8 cellular contexts compared by ENCODE assay signal in genomic region chr6:85593438-85594196, GRCh38. TPM values are rescaled to one million over a fixed set of nuclear protein-coding genes. Genes with fewer than 3 reads are reported as not detected.
DNase-seq lines count a peak whose midpoint lies in the region; ATAC-seq and TF ChIP-seq lines count a peak whose summit lies in the region.

A gene with protein sequence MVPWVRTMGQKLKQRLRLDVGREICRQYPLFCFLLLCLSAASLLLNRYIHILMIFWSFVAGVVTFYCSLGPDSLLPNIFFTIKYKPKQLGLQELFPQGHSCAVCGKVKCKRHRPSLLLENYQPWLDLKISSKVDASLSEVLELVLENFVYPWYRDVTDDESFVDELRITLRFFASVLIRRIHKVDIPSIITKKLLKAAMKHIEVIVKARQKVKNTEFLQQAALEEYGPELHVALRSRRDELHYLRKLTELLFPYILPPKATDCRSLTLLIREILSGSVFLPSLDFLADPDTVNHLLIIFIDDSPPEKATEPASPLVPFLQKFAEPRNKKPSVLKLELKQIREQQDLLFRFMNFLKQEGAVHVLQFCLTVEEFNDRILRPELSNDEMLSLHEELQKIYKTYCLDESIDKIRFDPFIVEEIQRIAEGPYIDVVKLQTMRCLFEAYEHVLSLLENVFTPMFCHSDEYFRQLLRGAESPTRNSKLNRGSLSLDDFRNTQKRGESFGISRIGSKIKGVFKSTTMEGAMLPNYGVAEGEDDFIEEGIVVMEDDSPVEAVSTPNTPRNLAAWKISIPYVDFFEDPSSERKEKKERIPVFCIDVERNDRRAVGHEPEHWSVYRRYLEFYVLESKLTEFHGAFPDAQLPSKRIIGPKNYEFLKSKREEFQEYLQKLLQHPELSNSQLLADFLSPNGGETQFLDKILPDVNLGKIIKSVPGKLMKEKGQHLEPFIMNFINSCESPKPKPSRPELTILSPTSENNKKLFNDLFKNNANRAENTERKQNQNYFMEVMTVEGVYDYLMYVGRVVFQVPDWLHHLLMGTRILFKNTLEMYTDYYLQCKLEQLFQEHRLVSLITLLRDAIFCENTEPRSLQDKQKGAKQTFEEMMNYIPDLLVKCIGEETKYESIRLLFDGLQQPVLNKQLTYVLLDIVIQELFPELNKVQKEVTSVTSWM (minus strand): TSS chr6:85593858. CDS start chr6:85593718, 140 bp downstream.

- intact Hi-C loops in left ventricle myocardium superior (cut with micrococcal nuclease) = no loop called here
- intact Hi-C loops in prostate gland (cut with DNase I) = loop anchor here (2.0 kb wide), 2 partner anchors 49 to 85 kb away; partner anchors contain the start of gene SYNCRIP

- peaks cover 4% of the 10 kb centered on the region for H3K36me3 Mint-ChIP-seq in T-helper 17 cell (ENCODE audit: low read depth)

- peak within 1 kb of the TSS; percentile 95 for H3K4me3 Mint-ChIP-seq in T-helper 17 cell

- no peaks in the 10 kb centered on the region for H3K27me3 ChIP-seq in prostate gland (replicated peaks; ENCODE audit: insufficient read depth)

- TF ChIP-seq CTCF in prostate gland (IDR thresholded peaks at IDR 0.05) = peak in 3 of 4 experiments; percentile 22 to 35 (median 26)

- no peaks in the 10 kb centered on the region for H3K36me3 ChIP-seq in prostate gland

- peaks cover 41% of the 10 kb centered on the region for H3K4me1 Mint-ChIP-seq in T-helper 17 cell

- TF ChIP-seq POLR2A in prostate gland (IDR thresholded peaks at IDR 0.05) = peak; percentile 71

- H3K27me3 Mint-ChIP-seq in T-helper 17 cell = no peaks in the 10 kb centered on the region

- no peaks in the 10 kb centered on the region for H3K4me1 ChIP-seq in prostate gland (replicated peaks)

- ATAC-seq in GM18498 (IDR thresholded peaks at IDR 0.05; ENCODE audit: unreplicated experiment) (peak; percentile 90), HG02870 (IDR thresholded peaks at IDR 0.05; ENCODE audit: unreplicated experiment) (peak; percentile 85), T-helper 17 cell (peak; percentile 75), left ventricle myocardium superior (peak; percentile 98)

- peak within 1 kb of the TSS; percentile 51 to 54 for H3K4me3 ChIP-seq in prostate gland

- no peaks in the 10 kb centered on the region for H3K9me3 ChIP-seq in T-helper 17 cell (ENCODE audit: control insufficient read depth, low read length, poor library complexity, severe bottlenecking)
- H3K9me3 ChIP-seq in prostate gland = no peaks in the 10 kb centered on the region

- peak within 1 kb of the TSS; percentile 88 to 91 for H3K27ac ChIP-seq in prostate gland

- peak within 1 kb of the TSS; percentile 93 for H3K27ac Mint-ChIP-seq in T-helper 17 cell

- DNase-seq in NCI-H146 (lab: John Stamatoyannopoulos, UW) = peak; percentile 91
- DNase-seq in T-helper 17 cell = peak; percentile 53 to 65 (median 55)
- DNase-seq in amygdala (lab: John Stamatoyannopoulos, UW) = peak; percentile 61 to 94 (median 86)
- DNase-seq in left ventricle myocardium superior = peak; percentile 97
- DNase-seq in prostate gland (ENCODE audit: low spot score) = peak; percentile 92
- DNase-seq in ureter (ENCODE audit: low spot score) = peak; percentile 96

- under 1% methylated on average over 61 of the region's 82 CpGs for WGBS in prostate gland

RNA-seq across cellular contexts. Expression of the gene that starts here (rescaled TPM):
- 10 to 100 TPM; 35.8 to 36.7 TPM for total RNA-seq in T-helper 17 cell
- total RNA-seq in left ventricle myocardium superior = 28.8 TPM
- total RNA-seq in prostate gland = 10 to 100 TPM; 40.7 to 67.2 TPM
- 99.2 TPM for total RNA-seq in ureter

Comparison
In these comparisons a context has a peak if more than half of its experiments do, and no peak if none do; other contexts are left out.
1. Peak in every context shown above with its lines: DNase-seq, ATAC-seq, H3K4me3 ChIP-seq and H3K27ac ChIP-seq.